Comparison of ENCODE assay signal across 8 cellular contexts in genomic region chr5:157994906-157995519, GRCh38.
DNase-seq lines count a peak whose midpoint lies in the region; ATAC-seq and TF ChIP-seq lines count a peak whose summit lies in the region.

No MANE protein-coding gene starts in this region.

- H3K4me3 ChIP-seq in NB4 (ENCODE audit: low read depth, low read length): no peak overlapping the region
- no peak overlapping the region for H3K4me3 ChIP-seq in body of pancreas
- H3K4me3 ChIP-seq in iPS DF 6.9 (ENCODE audit: low read length): no peak overlapping the region
- no peak overlapping the region for H3K4me3 ChIP-seq in smooth muscle cell

- TF ChIP-seq POLR2A in NB4 (IDR thresholded peaks at IDR 0.05; ENCODE audit: extremely low read depth, insufficient read length) (no peak), body of pancreas (IDR thresholded peaks at IDR 0.05) (no peak)

- no peaks in the 10 kb centered on the region for H3K9me3 ChIP-seq in body of pancreas
- H3K9me3 ChIP-seq in iPS DF 6.9 (ENCODE audit: control insufficient read depth, insufficient read depth, low read length): no peaks in the 10 kb centered on the region
- no peaks in the 10 kb centered on the region for H3K9me3 ChIP-seq in smooth muscle cell (replicated peaks; ENCODE audit: low read depth)

- H3K79me2 ChIP-seq in smooth muscle cell (ENCODE audit: low read depth): no peaks in the 10 kb centered on the region

- no peaks in the 10 kb centered on the region for H3K36me3 ChIP-seq in body of pancreas (replicated peaks in 1 of 2; ENCODE audit: insufficient read depth in 1 of 2, low read depth in 2 of 2)
- H3K36me3 ChIP-seq in iPS DF 6.9 (ENCODE audit: control insufficient read depth, insufficient read depth, low read length): no peaks in the 10 kb centered on the region
- H3K36me3 ChIP-seq in smooth muscle cell (ENCODE audit: low read depth): no peaks in the 10 kb centered on the region

- WGBS in body of pancreas, 2 donors: 15 to 21% methylated on average over 6 to 8 of the region's 8 CpGs
- WGBS in iPS DF 6.9 (ENCODE audit: insufficient coverage, insufficient read length): no CpG with 5 or more reads among the region's 8 CpGs
- WGBS in smooth muscle cell (ENCODE audit: low lambda C conversion rate): 24% methylated on average over 8 of the region's 8 CpGs

- H4K20me1 ChIP-seq in smooth muscle cell (ENCODE audit: low read depth): no peaks in the 10 kb centered on the region

- H3K27me3 ChIP-seq in body of pancreas: no peaks in the 10 kb centered on the region
- H3K27me3 ChIP-seq in iPS DF 6.9 (ENCODE audit: control insufficient read depth, insufficient read depth, low read length): no peaks in the 10 kb centered on the region
- no peaks in the 10 kb centered on the region for H3K27me3 ChIP-seq in smooth muscle cell (ENCODE audit: low read depth)

- ATAC-seq in body of pancreas (peak; percentile 88), GM18870 (IDR thresholded peaks at IDR 0.05; ENCODE audit: unreplicated experiment) (no peak)

- DNase-seq in EH (ENCODE audit: low read depth) (peak; percentile 63), GOT3 (lab: John Stamatoyannopoulos, UW) (peak; percentile 37), NB4 (ENCODE audit: low read depth) (peak; percentile 56), T-helper 9 cell (peak; percentile 8), body of pancreas (peak; percentile 68 to 76 (median 70)), iPS DF 6.9 (ENCODE audit: low read depth, low spot score) (peak; percentile 63), smooth muscle cell (lab: John Stamatoyannopoulos, UW; ENCODE audit: unreplicated experiment) (peak; percentile 19)

- H3F3A ChIP-seq in smooth muscle cell (ENCODE audit: low read depth): no peaks in the 10 kb centered on the region

- no peak overlapping the region for H3K27ac ChIP-seq in body of pancreas
- H3K27ac ChIP-seq in iPS DF 6.9 (ENCODE audit: low read length): no peak overlapping the region
- H3K27ac ChIP-seq in smooth muscle cell (ENCODE audit: low read depth): no peak overlapping the region

- peak overlapping the region; percentile 42 for H2AFZ ChIP-seq in smooth muscle cell (ENCODE audit: low read depth)

- peak; percentile 63 for TF ChIP-seq CTCF in NB4 (IDR thresholded peaks at IDR 0.05; ENCODE audit: low read depth, low read length)
- TF ChIP-seq CTCF in body of pancreas (IDR thresholded peaks at IDR 0.05): peak; percentile 41 to 78 (median 65)
- TF ChIP-seq CTCF in smooth muscle cell (IDR thresholded peaks at IDR 0.05; ENCODE audit: borderline replicate concordance, insufficient read depth, poor library complexity, severe bottlenecking): peak; percentile 70

- intact Hi-C loops in body of pancreas (cut with DNase I): no loop called here

- H3K9ac ChIP-seq in smooth muscle cell (ENCODE audit: low read depth): no peak overlapping the region

- H3K4me1 ChIP-seq in body of pancreas (peaks cover 5% of the 10 kb centered on the region), iPS DF 6.9 (ENCODE audit: control insufficient read depth, insufficient read depth, low read length) (peaks cover 1% of the 10 kb centered on the region; the same call in 1 of the 2 replicates), smooth muscle cell (ENCODE audit: low read depth) (no peaks in the 10 kb centered on the region)

- H3K4me2 ChIP-seq in smooth muscle cell: no peak overlapping the region

Comparison
In these comparisons a context has a peak if more than half of its experiments do, and no peak if none do; other contexts are left out.
1. DNase-seq: peak in every context shown above with its lines; median percentile 70 in body of pancreas; 63 in EH; 63 in iPS DF 6.9; 56 in NB4; 37 in GOT3; 19 in smooth muscle cell; 8 in T-helper 9 cell.